ENCODE assay signal across 31 cellular contexts in genomic region chr20:61157301-61157700, GRCh38.
"Had no signal": no experiment of that assay in that cellular context is flagged by ENCODE, and none has a peak within 500 bp of the region (broad histone marks: within the 10 kb centered on the region; RNA-seq: fewer than 3 reads in every experiment).

No MANE protein-coding gene starts in this region.

- H3K36me3 ChIP-seq: adrenal gland, brain microvascular endothelial cell, breast epithelium had no signal

- H3K27me3 ChIP-seq: adrenal gland, body of pancreas, brain microvascular endothelial cell, breast epithelium had no signal

- H3K4me3 ChIP-seq: adrenal gland, body of pancreas, breast epithelium had no signal

- DNase-seq: activated B cell treated with CpG ODN at 0.5 μM for 24 hours; activated CD4-positive, alpha-beta memory T cell treated with anti-CD3 and anti-CD28 coated beads for 36 hours; activated CD4-positive, alpha-beta T cell treated with anti-CD3 and anti-CD28 coated beads for 4 hours; activated CD4-positive, alpha-beta T cell treated with anti-CD3 and anti-CD28 coated beads, Interleukin-2, amount 10 ng/mL, durations not matched to agents 24 days and 14 days; activated CD4-positive, alpha-beta T cell treated with anti-CD3 and anti-CD28 coated beads, Interleukin-2, amount 50 U/mL, for 1 hour; activated CD4-positive, alpha-beta T cell treated with anti-CD3 and anti-CD28 coated beads, Interleukin-2, amount 50 U/mL, for 4 hours; activated CD4-positive, CD25-positive, alpha-beta regulatory T cell treated with anti-CD3 and anti-CD28 coated beads, Interleukin-2, amount 50 U/mL, for 72 hours; activated CD8-positive, alpha-beta memory T cell treated with anti-CD3 and anti-CD28 coated beads, Interleukin-2, amount 50 U/mL, for 4 hours; activated CD8-positive, alpha-beta T cell treated with anti-CD3 and anti-CD28 coated beads for 36 hours; activated effector memory CD4-positive, alpha-beta T cell treated with anti-CD3 and anti-CD28 coated beads, Interleukin-2, amount 50 U/mL, for 16 hours; activated gamma-delta T cell treated with Interleukin-2 at 50 U/mL for 16 hours; activated naive CD4-positive, alpha-beta T cell; activated naive CD4-positive, alpha-beta T cell treated with anti-CD3 and anti-CD28 coated beads for 36 hours; activated naive CD4-positive, alpha-beta T cell treated with anti-CD3 and anti-CD28 coated beads, Interleukin-2, amount 50 U/mL, for 16 hours; activated naive CD8-positive, alpha-beta T cell treated with anti-CD3 and anti-CD28 coated beads for 36 hours; activated T-cell treated with anti-CD3 and anti-CD28 coated beads for 4 hours; activated T-cell treated with anti-CD3 and anti-CD28 coated beads, Interleukin-2, amount 50 U/mL, for 1 hour; activated T-cell treated with anti-CD3 and anti-CD28 coated beads, Interleukin-2, amount 50 U/mL, for 4 hours; activated T-cell treated with anti-CD3 and anti-CD28 coated beads, Interleukin-2, amount 50 U/mL, for 72 hours; adrenal gland; amniotic stem cell; aorta; body of pancreas; brain microvascular endothelial cell; central memory CD4-positive, alpha-beta T cell; T-helper 2 cell; T-helper 9 cell had no signal

- H3K4me1 ChIP-seq: adrenal gland, body of pancreas, breast epithelium had no signal

- H3K9me3 ChIP-seq: adrenal gland, body of pancreas, breast epithelium had no signal

- H3K27ac ChIP-seq: adrenal gland, body of pancreas, brain microvascular endothelial cell, breast epithelium, VCaP had no signal

- ATAC-seq: activated CD8-positive, alpha-beta T cell treated with anti-CD3 and anti-CD28 coated beads for 36 hours; activated naive CD4-positive, alpha-beta T cell treated with anti-CD3 and anti-CD28 coated beads, Interleukin-2, amount 50 U/mL, for 72 hours; activated T-cell treated with anti-CD3 and anti-CD28 coated beads, Interleukin-2, amount 50 U/mL, for 4 hours; activated T-cell treated with anti-CD3 and anti-CD28 coated beads, Interleukin-2, amount 50 U/mL, for 72 hours; activated T-helper 17 cell treated with anti-CD3 and anti-CD28 coated beads, Interleukin-2, amount 50 U/mL, for 72 hours; body of pancreas had no signal
